In genomic region chr15:36591534-36592411, GRCh38 we compare ENCODE assay signal across 15 cellular contexts. TPM values are rescaled to one million over a fixed set of nuclear protein-coding genes. Genes with fewer than 3 reads are reported as not detected.
A peak's percentile ranks its signal among the peaks of the same experiment; 100 is the strongest.
DNase-seq lines count a peak whose midpoint lies in the region; ATAC-seq, FAIRE-seq and TF ChIP-seq lines count a peak whose summit lies in the region.
"Had no signal": no experiment of that assay in that cellular context is flagged by ENCODE, and none has a peak within 500 bp of the region (broad histone marks: within the 10 kb centered on the region; RNA-seq: fewer than 3 reads in every experiment).

No MANE protein-coding gene starts in this region.

- TF ChIP-seq POLR2A in HepG2 (IDR thresholded peaks at IDR 0.05; ENCODE audit: insufficient read depth in 1 of 2, low read depth in 2 of 2, low read length in 2 of 2): no peak

- no peak overlapping the region for H3K4me2 ChIP-seq in HepG2 (ENCODE audit: low read depth, low read length)

- H2AFZ ChIP-seq in HepG2 (ENCODE audit: low read length): no peak overlapping the region

- CTCF ChIA-PET in HepG2 (lab: Yijun Ruan, JAX; ENCODE audit: low intra/inter-chr PET ratio, low total read pairs): no interaction called here

- H3K9me3 ChIP-seq in BE2C (no peaks in the 10 kb centered on the region), HepG2 (ENCODE audit: low read length) (no peaks in the 10 kb centered on the region)

- no peak for TF ChIP-seq EP300 in HepG2 (IDR thresholded peaks at IDR 0.05; ENCODE audit: low read depth in 2 of 2, low read length in 2 of 2)
- TF ChIP-seq EP300 in HepG2 (CRISPR knock-in tag; IDR thresholded peaks at IDR 0.05; ENCODE audit: borderline replicate concordance): no peak

- H3K4me3 ChIP-seq in BE2C (ENCODE audit: low read depth, low read length) (no peak overlapping the region), astrocyte of the spinal cord (ENCODE audit: low read depth, low read length) (no peak overlapping the region), HepG2 (replicated peaks in 1 of 3; ENCODE audit: insufficient read depth in 1 of 3, low read depth in 2 of 3, low read length in 3 of 3) (no peak overlapping the region)
- H3K4me3 ChIP-seq: coronary artery had no signal

- POLR2A ChIA-PET in HepG2 (lab: Yijun Ruan, JAX): interaction anchor here (1.2 kb wide), 1 partner anchor 12 kb away, joined by 3 read pairs; the partner anchor contains the start of gene CDIN1

- BruUV-seq in HepG2 (replicated peaks; lab: Mats Ljungman, UMichigan): no TSS peak

- no peak overlapping the region for H3K27ac ChIP-seq in HepG2 (ENCODE audit: extremely low read length, insufficient read depth, low read length)
- H3K27ac ChIP-seq: coronary artery had no signal

- H3K27me3 ChIP-seq in BE2C (no peaks in the 10 kb centered on the region), HepG2 (ENCODE audit: control insufficient read depth in 1 of 2, insufficient read depth in 2 of 2, low read length in 2 of 2) (no peaks in the 10 kb centered on the region)

- in situ Hi-C loops in astrocyte of the spinal cord (cut with HindIII; ENCODE audit: low sequenced_read_pairs): no loop called here
- in situ Hi-C loops in HepG2 (cut with HindIII; ENCODE audit: extremely low pct_ligation_motif_present, low pct_unique_long_range_greater_than_20kb): no loop called here

- 96% methylated on average over 4 of the region's 4 CpGs for WGBS in HepG2 (ENCODE audit: low lambda C conversion rate)

- H3K79me2 ChIP-seq in HepG2 (ENCODE audit: insufficient read depth, low read length): no peaks in the 10 kb centered on the region

- no peak overlapping the region for H3K9ac ChIP-seq in HepG2 (ENCODE audit: insufficient read depth, low read depth, low read length)

- TF ChIP-seq CTCF in BE2C (IDR thresholded peaks at IDR 0.05; ENCODE audit: low read depth, low read length) (peak; percentile 18; the same call in 1 of the 2 replicates), astrocyte of the spinal cord (IDR thresholded peaks at IDR 0.05; ENCODE audit: low read depth, low read length) (no peak), HepG2 (CRISPR knock-in tag; IDR thresholded peaks at IDR 0.05) (no peak)

- H3K36me3 ChIP-seq in BE2C: no peaks in the 10 kb centered on the region
- no peaks in the 10 kb centered on the region for H3K36me3 ChIP-seq in HepG2 (replicated peaks in 1 of 2; ENCODE audit: control insufficient read depth in 1 of 2, insufficient read depth in 2 of 2, low read length in 2 of 2)

- H3K4me1 ChIP-seq in BE2C (peaks cover 7% of the 10 kb centered on the region), HepG2 (ENCODE audit: insufficient read depth, low read length) (no peaks in the 10 kb centered on the region)

- H4K20me1 ChIP-seq in HepG2 (ENCODE audit: insufficient read depth, low read length): no peaks in the 10 kb centered on the region

- no peak for ATAC-seq in GM19395 (IDR thresholded peaks at IDR 0.05; ENCODE audit: unreplicated experiment)
- ATAC-seq in HepG2: no peak

- TF ChIP-seq RAD21 in HepG2 (CRISPR knock-in tag; IDR thresholded peaks at IDR 0.05): no peak

- intact Hi-C loops in HepG2 (cut with micrococcal nuclease; ENCODE audit: unreplicated experiment): no loop called here

- peak; percentile 40 for FAIRE-seq in HTR-8/SVneo (lab: Jason Lieb, UNC)
- no peak for FAIRE-seq in HepG2 (lab: Jason Lieb, UNC)
- FAIRE-seq: islet of Langerhans had no signal

- DNase-seq in BE2C (no peak), HTR-8/SVneo (ENCODE audit: insufficient read length, low spot score) (no peak), astrocyte of the spinal cord (ENCODE audit: low read depth, low spot score) (peak; percentile 47), inferior parietal cortex (ENCODE audit: extremely low spot score) (peak; percentile 33), HuH-7.5 (ENCODE audit: low spot score) (no peak), NCI-H2029 treated with DMSO at 0.1 percent for 48 hours (lab: John Stamatoyannopoulos, UW) (no peak), HepG2 (ENCODE audit: low spot score) (no peak)
- DNase-seq: activated CD8-positive, alpha-beta T cell treated with anti-CD3 and anti-CD28 coated beads for 36 hours; H7; NCI-H2107; stimulated activated CD4-positive, alpha-beta T cell treated with anti-CD3 and anti-CD28 coated beads, Interleukin-4, amount 100 ng/mL, for 4 hours; stimulated activated naive CD8-positive, alpha-beta T cell treated with anti-CD3 and anti-CD28 coated beads, Interleukin-15, amount 100 ng/mL, for 72 hours had no signal

TF ChIP-seq in HepG2, 621 proteins besides CTCF, POLR2A, EP300 and RAD21 (continues in another document):
- TF ChIP-seq ZNF761 (CRISPR knock-in tag; conservative IDR thresholded peaks at IDR 0.05) (no peak), ZNF280D (CRISPR knock-in tag; IDR thresholded peaks at IDR 0.05) (no peak), TIGD3 (CRISPR knock-in tag; IDR thresholded peaks at IDR 0.05; ENCODE audit: borderline replicate concordance) (no peak), DNMT1 (CRISPR knock-in tag; IDR thresholded peaks at IDR 0.05) (no peak), ZNF12 (CRISPR knock-in tag; IDR thresholded peaks at IDR 0.05) (no peak), ZFP62 (CRISPR knock-in tag; IDR thresholded peaks at IDR 0.05) (no peak), ZNF337 (CRISPR knock-in tag; IDR thresholded peaks at IDR 0.05; ENCODE audit: borderline replicate concordance, low read depth) (no peak), ZNF235 (CRISPR knock-in tag; IDR thresholded peaks at IDR 0.05; ENCODE audit: borderline replicate concordance) (no peak), GTF3A (CRISPR knock-in tag; conservative IDR thresholded peaks at IDR 0.05) (no peak)

RNA-seq across cellular contexts. Expression of gene CDIN1, which starts 12.3 kb away (rescaled TPM):
- 8.6 TPM for polyA plus RNA-seq in BE2C (2012; ENCODE audit: insufficient read depth, insufficient read length, low read depth)
- total RNA-seq in HepG2 (2016; rRNA removed; fragmentation: Illumina TruSeq; extraction: Trizol): 9.8 and 12.4 TPM in 2 replicates
- 1.4 and 1.9 TPM in 2 replicates for total RNA-seq in HepG2 (2016; cell fraction: cytosol; rRNA removed; fragmentation: Illumina TruSeq; extraction: Trizol; ENCODE audit: low read depth)
- total RNA-seq in HepG2 (2016; cell fraction: insoluble cytoplasmic fraction; rRNA removed; fragmentation: Illumina TruSeq; extraction: Trizol): 10.3 and 10.9 TPM in 2 replicates
- total RNA-seq in HepG2 (2016; cell fraction: membrane; rRNA removed; fragmentation: Illumina TruSeq; extraction: Trizol): 3.9 and 4.2 TPM in 2 replicates
- total RNA-seq in HepG2 (2016; cell fraction: nucleus; rRNA removed; fragmentation: Illumina TruSeq; extraction: Trizol): 23.6 and 25.7 TPM in 2 replicates
- polyA plus RNA-seq in HepG2 (2011; rRNA removed): 5.4 and 7.7 TPM in 2 replicates
- polyA plus RNA-seq in HepG2 (2011; cell fraction: cytosol; rRNA removed): 3.8 and 5.0 TPM in 2 replicates
- 9.9 and 18.9 TPM in 2 replicates for polyA plus RNA-seq in HepG2 (2011; cell fraction: nucleus; rRNA removed)
- polyA plus RNA-seq in HepG2 (2012): 4.9 and 6.7 TPM in 2 replicates
- 1.2 and 1.6 TPM in 2 replicates for polyA plus RNA-seq in HepG2 (2016; cell fraction: cytosol; fragmentation: Illumina TruSeq; extraction: Trizol; ENCODE audit: low read depth)
- 11.5 and 12.6 TPM in 2 replicates for polyA plus RNA-seq in HepG2 (2016; cell fraction: insoluble cytoplasmic fraction; fragmentation: Illumina TruSeq; extraction: Trizol; ENCODE audit: low read depth)
- polyA plus RNA-seq in HepG2 (2016; cell fraction: membrane; fragmentation: Illumina TruSeq; extraction: Trizol; ENCODE audit: low read depth): 3.2 and 4.1 TPM in 2 replicates
- polyA plus RNA-seq in HepG2 (2016; cell fraction: nucleus; fragmentation: Illumina TruSeq; extraction: Trizol; ENCODE audit: insufficient read depth, low read depth): 16.7 and 21.0 TPM in 2 replicates
- polyA minus RNA-seq in HepG2 (2011; rRNA and poly(A)+ RNA removed; ENCODE audit: low replicate concordance): 20.4 and 39.0 TPM in 2 replicates
- polyA minus RNA-seq in HepG2 (2011; cell fraction: cytosol; rRNA and poly(A)+ RNA removed): 7.0 and 7.3 TPM in 2 replicates
- polyA minus RNA-seq in HepG2 (2011; cell fraction: nucleus; rRNA and poly(A)+ RNA removed): 44.5 and 55.5 TPM in 2 replicates

Comparison
In these comparisons a context has a peak if more than half of its experiments do, and no peak if none do; other contexts are left out.
1. DNase-seq: peak in astrocyte of the spinal cord (single experiment) and inferior parietal cortex (single experiment); none in BE2C (single experiment), HTR-8/SVneo (single experiment), HuH-7.5 (single experiment), NCI-H2029 treated with DMSO at 0.1 percent for 48 hours (single experiment) and HepG2 (single experiment).